ENCODE assay signal across 9 cellular contexts in the genomic region with DNA sequence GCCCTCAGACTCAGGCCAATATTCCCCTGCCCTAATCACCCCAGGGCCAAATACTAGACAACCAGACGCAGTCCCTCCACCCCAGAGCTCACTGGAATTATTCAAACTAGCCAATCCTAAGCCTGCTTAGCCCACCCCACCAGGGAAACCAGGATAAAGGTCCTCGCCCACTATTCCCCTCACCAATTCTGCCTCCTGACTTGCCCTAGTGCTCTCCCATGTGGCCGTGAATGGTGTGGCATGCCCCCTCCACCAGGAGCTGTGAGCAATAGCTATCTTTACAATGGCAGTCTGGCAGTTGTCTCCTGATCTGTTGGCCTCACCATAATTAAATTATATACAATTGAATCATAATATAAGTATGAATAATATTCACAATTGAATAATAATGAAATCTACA. TPM values are rescaled to one million over a fixed set of nuclear protein-coding genes. Genes with fewer than 3 reads are reported as not detected.
DNase-seq lines count a peak whose midpoint lies in the region; ATAC-seq and TF ChIP-seq lines count a peak whose summit lies in the region.
"Had no signal": no experiment of that assay in that cellular context is flagged by ENCODE, and none has a peak within 500 bp of the region (broad histone marks: within the 10 kb centered on the region; RNA-seq: fewer than 3 reads in every experiment).

No MANE protein-coding gene starts in this region.

- ATAC-seq in IMR-90 (ENCODE audit: low read depth) = no peak; the same call in 1 of the 2 replicates

- 83% methylated on average over 1 of the region's 3 CpGs; no CpG with 5 or more reads in 1 of the 2 experiments for WGBS in IMR-90 (ENCODE audit: extremely low coverage in 2 of 2, insufficient read length in 1 of 2), 2 experiments

- no peak overlapping the region for H3K4ac ChIP-seq in IMR-90 (ENCODE audit: low read depth, low read length)

- H2AK9ac ChIP-seq in IMR-90 (replicated peaks; ENCODE audit: low read depth, low read length, poor library complexity) = no peak overlapping the region

- H3K27ac Mint-ChIP-seq in neural crest cell (ENCODE audit: unreplicated experiment) = peak overlapping the region; percentile 83
- H3K27ac Mint-ChIP-seq: dendritic cell treated with granulocyte-macrophage colony-stimulating factor and Interleukin-4, amounts not matched to agents 40 ng/mL and 50 ng/mL, for 4 days had no signal

- peak; percentile 36 for TF ChIP-seq CTCF in IMR-90 (conservative IDR thresholded peaks at IDR 0.05; ENCODE audit: low read depth, low read length)
- TF ChIP-seq CTCF in neural crest cell (conservative IDR thresholded peaks at IDR 0.05) = peak; percentile 48

- peak; percentile 37; the same call in 1 of the 2 replicates for TF ChIP-seq RAD21 in IMR-90 (IDR thresholded peaks at IDR 0.05; ENCODE audit: low read length)

- no peaks in the 10 kb centered on the region for H3K9me3 ChIP-seq in IMR-90 (ENCODE audit: control insufficient read depth, insufficient read depth, low read length)

- no peak overlapping the region for H3K23ac ChIP-seq in IMR-90 (ENCODE audit: low read depth, low read length)

- TF ChIP-seq POLR2A in IMR-90 (IDR thresholded peaks at IDR 0.05; ENCODE audit: low read depth, low read length) = no peak

- no peak overlapping the region for H4K5ac ChIP-seq in IMR-90 (ENCODE audit: low read depth, low read length)

- no TSS peak for BruUV-seq in IMR-90 (replicated peaks; lab: Mats Ljungman, UMichigan)

- peaks cover 14% of the 10 kb centered on the region for H3K27me3 ChIP-seq in IMR-90 (ENCODE audit: control insufficient read depth, insufficient read depth, low read length)

- CTCF ChIA-PET in IMR-90 (lab: Yijun Ruan, JAX) = interaction anchor here (0.6 to 1.2 kb wide), 5 partner anchors 9 to 390 kb away, joined by 3 to 4 read pairs (median 3); no protein-coding TSS in a partner anchor

- H3K79me1 ChIP-seq in IMR-90 (ENCODE audit: low read depth in 1 of 2, low read length in 2 of 2) = no peaks in the 10 kb centered on the region

- no peak overlapping the region for H3K4me3 Mint-ChIP-seq in neural crest cell
- H3K4me3 Mint-ChIP-seq: dendritic cell treated with granulocyte-macrophage colony-stimulating factor and Interleukin-4, amounts not matched to agents 40 ng/mL and 50 ng/mL, for 4 days had no signal

- H2BK15ac ChIP-seq in IMR-90 (ENCODE audit: low read depth, low read length) = no peak overlapping the region

- H2AFZ ChIP-seq in IMR-90 (replicated peaks; ENCODE audit: low read length, poor library complexity) = peak overlapping the region; percentile 23

- no peaks in the 10 kb centered on the region for H4K20me1 ChIP-seq in IMR-90 (ENCODE audit: insufficient read depth, low read length)

- H3K9ac ChIP-seq in IMR-90 (ENCODE audit: low read depth, low read length) = no peak overlapping the region

- POLR2A ChIA-PET in IMR-90 (lab: Charles Lee; ENCODE audit: unreplicated experiment) = no interaction called here

- H2BK5ac ChIP-seq in IMR-90 (ENCODE audit: low read depth, low read length, poor library complexity, severe bottlenecking) = no peak overlapping the region

- DNase-seq in NCI-H1417 (lab: John Stamatoyannopoulos, UW) = peak in 2 of 3 experiments; percentile 1 to 11
- DNase-seq in NCI-H1417 treated with DMSO at 0.1 percent for 48 hours (lab: John Stamatoyannopoulos, UW) = no peak
- DNase-seq in IMR-90 = no peak
- DNase-seq in astrocyte of the hippocampus (ENCODE audit: low read depth, low spot score) = peak; percentile 10
- no peak for DNase-seq in neural crest cell (ENCODE audit: low read depth, low spot score)
- no peak for DNase-seq in activated CD8-positive, alpha-beta memory T cell treated with anti-CD3 and anti-CD28 coated beads for 24 hours
- DNase-seq in C1 segment of cervical spinal cord (lab: John Stamatoyannopoulos, UW) = no peak
- no peak for DNase-seq in HuH-7.5 (ENCODE audit: low spot score)

- H3K4me1 Mint-ChIP-seq in neural crest cell = no peaks in the 10 kb centered on the region

- in situ Hi-C loops in IMR-90 (cut with MboI; ENCODE audit: low sequenced_read_pairs) = loop anchor here (5.0 to 25.0 kb wide), 3 partner anchors 288 to 1278 kb away; no protein-coding TSS in a partner anchor

- no peaks in the 10 kb centered on the region; the same call in 1 of the 2 replicates for H3K4me1 ChIP-seq in IMR-90 (ENCODE audit: control insufficient read depth, insufficient read depth, low read length)

- no peaks in the 10 kb centered on the region for H3K9me3 Mint-ChIP-seq in neural crest cell
- H3K9me3 Mint-ChIP-seq: dendritic cell treated with granulocyte-macrophage colony-stimulating factor and Interleukin-4, amounts not matched to agents 40 ng/mL and 50 ng/mL, for 4 days had no signal

- no peaks in the 10 kb centered on the region for H3K36me3 ChIP-seq in IMR-90 (ENCODE audit: control insufficient read depth, insufficient read depth, low read length)

- no peaks in the 10 kb centered on the region for H3K36me3 Mint-ChIP-seq in neural crest cell (ENCODE audit: low read depth)

- no peaks in the 10 kb centered on the region for H3K27me3 Mint-ChIP-seq in neural crest cell (ENCODE audit: low read depth)
- H3K27me3 Mint-ChIP-seq: dendritic cell treated with granulocyte-macrophage colony-stimulating factor and Interleukin-4, amounts not matched to agents 40 ng/mL and 50 ng/mL, for 4 days had no signal

- no peaks in the 10 kb centered on the region for H3K9me1 ChIP-seq in IMR-90 (ENCODE audit: insufficient read depth, low read length)

- H4K91ac ChIP-seq in IMR-90 (ENCODE audit: insufficient read depth, low read depth, low read length) = no peak overlapping the region

- H3K14ac ChIP-seq in IMR-90 (replicated peaks; ENCODE audit: low read depth, low read length) = no peak overlapping the region

- no peak overlapping the region for H2BK120ac ChIP-seq in IMR-90 (ENCODE audit: low read depth, low read length)

- intact Hi-C loops in IMR-90 (cut with micrococcal nuclease) = loop anchor here (5.0 kb wide), 3 partner anchors 88 to 643 kb away; a partner anchor contains a TSS

- dilution Hi-C loops in IMR-90 (cut with HindIII; ENCODE audit: low sequenced_read_pairs, unreplicated experiment) = no loop called here

- H2AK5ac ChIP-seq in IMR-90 (ENCODE audit: low read depth, low read length) = no peak overlapping the region

- H4K8ac ChIP-seq in IMR-90 (ENCODE audit: low read depth in 2 of 2, low read length in 2 of 2) = no peak overlapping the region

- no peak overlapping the region for H3K56ac ChIP-seq in IMR-90 (ENCODE audit: extremely low read depth, insufficient read depth, low read length)

- no peak overlapping the region for H3K27ac ChIP-seq in IMR-90 (ENCODE audit: insufficient read depth, low read length)

- no peak overlapping the region for H2BK20ac ChIP-seq in IMR-90 (ENCODE audit: low read depth, low read length)

- no peak overlapping the region for H3K18ac ChIP-seq in IMR-90 (ENCODE audit: low read depth, low read length)

- H3K4me3 ChIP-seq in IMR-90 (ENCODE audit: insufficient read depth, low read depth, low read length) = no peak overlapping the region

- no peak overlapping the region for H3K4me2 ChIP-seq in IMR-90 (ENCODE audit: low read depth, low read length)

TF ChIP-seq in IMR-90, 13 proteins besides CTCF, POLR2A, EP300 and RAD21:
- peak; percentile 14; the same call in 1 of the 2 replicates for TF ChIP-seq SMC3 (IDR thresholded peaks at IDR 0.05; ENCODE audit: low read depth, low read length)
- TF ChIP-seq BHLHE40 (IDR thresholded peaks at IDR 0.05; ENCODE audit: low read depth, low read length) = no peak

RNA-seq across cellular contexts. Expression of a gene that starts 42.3 kb away (rescaled TPM):
- total RNA-seq in IMR-90 (2012; rRNA removed) = not detected in 2 replicates
- not detected in 2 replicates for polyA plus RNA-seq in IMR-90 (2012; rRNA removed)
- not detected in 2 replicates for polyA plus RNA-seq in IMR-90 (2012; cell fraction: cytosol; rRNA removed)
- polyA plus RNA-seq in IMR-90 (2012; cell fraction: nucleus; rRNA removed; ENCODE audit: low replicate concordance) = 0.03 TPM in 1 of 2 replicates, not detected in the other
- total RNA-seq in neural crest cell = not detected in 2 replicates

Comparison
In these comparisons a context has a peak if more than half of its experiments do, and no peak if none do; other contexts are left out.
1. DNase-seq: peak in NCI-H1417 (2 of 3) and astrocyte of the hippocampus (single experiment); none in NCI-H1417 treated with DMSO at 0.1 percent for 48 hours (single experiment), IMR-90 (single experiment), neural crest cell (single experiment), activated CD8-positive, alpha-beta memory T cell treated with anti-CD3 and anti-CD28 coated beads for 24 hours (single experiment), C1 segment of cervical spinal cord (0 of 14) and HuH-7.5 (single experiment).